Comparison of ENCODE assay signal across 32 cellular contexts in the genomic region with DNA sequence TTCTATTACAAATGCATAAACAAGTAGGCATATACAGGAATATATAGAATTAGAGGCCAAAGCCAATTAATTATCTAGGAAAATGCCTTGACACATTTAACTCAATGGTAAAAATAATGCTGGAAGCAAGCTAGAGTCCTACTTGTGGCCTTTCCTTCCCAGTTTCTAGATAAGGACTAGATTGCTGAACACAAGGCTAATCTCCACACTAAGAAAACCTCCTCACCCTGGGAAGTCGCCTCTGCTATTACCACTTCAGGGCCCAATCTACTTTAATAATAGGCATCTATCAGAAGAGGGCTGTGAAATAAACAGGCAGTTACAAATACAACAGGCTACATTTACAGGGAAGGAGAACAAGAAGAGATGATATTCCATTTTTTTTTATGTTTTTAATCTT.
"Had no signal": no experiment of that assay in that cellular context is flagged by ENCODE, and none has a peak within 500 bp of the region (broad histone marks: within the 10 kb centered on the region; RNA-seq: fewer than 3 reads in every experiment).

No MANE protein-coding gene starts in this region.

- H3K36me3 Mint-ChIP-seq: naive thymus-derived CD8-positive, alpha-beta T cell; natural killer cell treated with Interleukin-12 subunit alpha and Interleukin-12 subunit beta and Interleukin-15 and Interleukin-18, amount 100 ng/mL, for 72 hours; neural progenitor cell; stimulated activated memory B cell treated with anti-CD40 and anti-IgM and Interleukin-4, amounts not matched to agents 10 μg/mL and 1 μg/mL and 100 μg/mL, for 72 hours had no signal

- H3K27me3 Mint-ChIP-seq: natural killer cell treated with Interleukin-12 subunit alpha and Interleukin-12 subunit beta and Interleukin-15 and Interleukin-18, amount 100 ng/mL, for 72 hours; progenitor cell of endocrine pancreas; type B pancreatic cell had no signal

- H3K4me1 Mint-ChIP-seq: naive thymus-derived CD8-positive, alpha-beta T cell; nephron progenitor cell; stimulated activated memory B cell treated with anti-CD40 and anti-IgM and Interleukin-4, amounts not matched to agents 10 μg/mL and 1 μg/mL and 100 μg/mL, for 72 hours; stimulated activated naive CD8-positive, alpha-beta T cell treated with anti-CD3 and anti-CD28 coated beads, Interleukin-15, amount 100 ng/mL, for 72 hours had no signal

- H3K36me3 ChIP-seq: neural progenitor cell, ovary, right lobe of liver, sigmoid colon, spleen, suprapubic skin, tibial artery, transverse colon, upper lobe of right lung, uterus had no signal

- DNase-seq: naive thymus-derived CD8-positive, alpha-beta T cell; nephron progenitor cell; occipital lobe; ovary; posterior cingulate gyrus; psoas muscle; right cardiac atrium; right lobe of liver; sigmoid colon; small intestine; spleen; stimulated activated CD4-positive, alpha-beta T cell treated with anti-CD3 and anti-CD28 coated beads, Interleukin-12 subunit alpha, Interleukin-12 subunit beta, amount 100 ng/mL, for 4 hours; stimulated activated CD4-positive, alpha-beta T cell treated with anti-CD3 and anti-CD28 coated beads, Interleukin-1b, Interleukin-23, amount 100 ng/mL, for 48 hours; stimulated activated CD4-positive, alpha-beta T cell treated with anti-CD3 and anti-CD28 coated beads, Interleukin-4, amount 100 ng/mL, for 1 hour; stimulated activated CD4-positive, alpha-beta T cell treated with anti-CD3 and anti-CD28 coated beads, Interleukin-4, amount 100 ng/mL, for 4 hours; stimulated activated CD8-positive, alpha-beta memory T cell treated with anti-CD3 and anti-CD28 coated beads, Interleukin-4, amount 100 ng/mL, for 48 hours; stimulated activated naive CD4-positive, alpha-beta T cell; stimulated activated naive CD8-positive, alpha-beta T cell treated with anti-CD3 and anti-CD28 coated beads, Interleukin-15, amount 100 ng/mL, for 72 hours; stimulated activated naive CD8-positive, alpha-beta T cell treated with anti-CD3 and anti-CD28 coated beads, Interleukin-15, Interleukin-2, amounts not matched to agents 100 U/mL and 50 U/mL, for 24 hours; substantia nigra; testis; tibial artery; transverse colon; upper lobe of right lung; uterus had no signal

- ATAC-seq: naive thymus-derived CD8-positive, alpha-beta T cell; natural killer cell treated with Interleukin-12 subunit alpha and Interleukin-12 subunit beta and Interleukin-15 and Interleukin-18, amount 100 ng/mL, for 72 hours; psoas muscle; right cardiac atrium; stimulated activated naive CD8-positive, alpha-beta T cell treated with anti-CD3 and anti-CD28 coated beads, Interleukin-15, amount 100 ng/mL, for 72 hours; stimulated activated naive CD8-positive, alpha-beta T cell treated with anti-CD3 and anti-CD28 coated beads, Interleukin-15, Interleukin-2, amounts not matched to agents 100 U/mL and 50 U/mL, for 24 hours; upper lobe of right lung had no signal

- H3K4me3 Mint-ChIP-seq: naive thymus-derived CD8-positive, alpha-beta T cell; natural killer cell treated with Interleukin-12 subunit alpha and Interleukin-12 subunit beta and Interleukin-15 and Interleukin-18, amount 100 ng/mL, for 72 hours; nephron progenitor cell; neural progenitor cell; stimulated activated memory B cell treated with anti-CD40 and anti-IgM and Interleukin-4, amounts not matched to agents 10 μg/mL and 1 μg/mL and 100 μg/mL, for 72 hours; stimulated activated naive CD8-positive, alpha-beta T cell treated with anti-CD3 and anti-CD28 coated beads, Interleukin-15, amount 100 ng/mL, for 72 hours; type B pancreatic cell had no signal

- H3K27ac Mint-ChIP-seq: naive thymus-derived CD8-positive, alpha-beta T cell; natural killer cell treated with Interleukin-12 subunit alpha and Interleukin-12 subunit beta and Interleukin-15 and Interleukin-18, amount 100 ng/mL, for 72 hours; nephron progenitor cell; neural progenitor cell; progenitor cell of endocrine pancreas; stimulated activated memory B cell treated with anti-CD40 and anti-IgM and Interleukin-4, amounts not matched to agents 10 μg/mL and 1 μg/mL and 100 μg/mL, for 72 hours; stimulated activated naive CD8-positive, alpha-beta T cell treated with anti-CD3 and anti-CD28 coated beads, Interleukin-15, amount 100 ng/mL, for 72 hours; type B pancreatic cell had no signal

- H3K4me3 ChIP-seq: neural progenitor cell, ovary, psoas muscle, right lobe of liver, sigmoid colon, spleen, suprapubic skin, testis, tibial artery, transverse colon, upper lobe of right lung, uterus had no signal

- H2AFZ ChIP-seq: neural progenitor cell, parathyroid adenoma had no signal

- H3K4me2 ChIP-seq: neural progenitor cell had no signal

- H3K79me2 ChIP-seq: parathyroid adenoma had no signal

- H3K27ac ChIP-seq: neural progenitor cell, parathyroid adenoma, psoas muscle, right lobe of liver, sigmoid colon, spleen, suprapubic skin, tibial artery, transverse colon, upper lobe of right lung, uterus had no signal

- H3K27me3 ChIP-seq: neural progenitor cell, ovary, sigmoid colon, spleen, suprapubic skin, testis, tibial artery, transverse colon, upper lobe of right lung, uterus had no signal

- H3K4me1 ChIP-seq: parathyroid adenoma, psoas muscle, spleen, suprapubic skin, tibial artery, transverse colon, upper lobe of right lung, uterus had no signal

- H3K9ac ChIP-seq: neural progenitor cell, parathyroid adenoma had no signal

- H3K9me3 Mint-ChIP-seq: nephron progenitor cell; neural progenitor cell; stimulated activated memory B cell treated with anti-CD40 and anti-IgM and Interleukin-4, amounts not matched to agents 10 μg/mL and 1 μg/mL and 100 μg/mL, for 72 hours; stimulated activated naive CD8-positive, alpha-beta T cell treated with anti-CD3 and anti-CD28 coated beads, Interleukin-15, amount 100 ng/mL, for 72 hours had no signal

- H3K9me3 ChIP-seq: ovary, psoas muscle, right lobe of liver, sigmoid colon, spleen, suprapubic skin, testis, tibial artery, transverse colon, upper lobe of right lung, uterus had no signal
